Comparison of ENCODE assay signal across 24 cellular contexts in the genomic region with DNA sequence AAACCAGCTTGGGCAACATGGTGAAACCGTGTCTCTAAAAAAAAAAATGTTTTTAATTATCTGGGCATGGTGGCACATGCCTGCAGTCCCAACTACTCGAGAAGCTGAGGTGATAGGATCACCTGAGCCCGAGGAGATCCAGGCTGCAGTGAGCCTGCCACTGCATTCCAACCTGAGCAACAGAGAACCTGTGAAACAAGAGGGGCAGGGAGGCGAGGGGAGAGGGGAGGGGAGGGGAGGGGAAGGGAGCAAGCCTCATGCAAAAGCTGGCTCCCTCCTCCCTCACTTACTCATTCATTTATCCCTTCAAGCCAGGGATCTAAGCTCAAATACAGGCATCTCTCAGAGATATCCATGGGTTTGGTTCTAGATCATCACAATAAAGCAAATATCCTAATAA.
"Had no signal": no experiment of that assay in that cellular context is flagged by ENCODE, and none has a peak within 500 bp of the region (broad histone marks: within the 10 kb centered on the region; RNA-seq: fewer than 3 reads in every experiment).

No MANE protein-coding gene starts in this region.

- H2AFZ ChIP-seq: neural progenitor cell, parathyroid adenoma had no signal

- H3K9ac ChIP-seq: neural progenitor cell, parathyroid adenoma had no signal

- H3K4me3 ChIP-seq: coronary artery, left lung, neural progenitor cell, smooth muscle cell, suprapubic skin, transverse colon, upper lobe of right lung, vagina had no signal

- FAIRE-seq: endometrium, frontal cortex, islet of Langerhans had no signal

- H3K79me2 ChIP-seq: parathyroid adenoma had no signal

- H3K27me3 ChIP-seq: left lung, neural progenitor cell, suprapubic skin, transverse colon, upper lobe of right lung, vagina had no signal

- H3K36me3 ChIP-seq: left lung, neural progenitor cell, suprapubic skin, transverse colon, upper lobe of right lung, vagina had no signal

- H3K4me1 ChIP-seq: left lung, upper lobe of right lung, vagina had no signal

- DNase-seq: dermis blood vessel endothelial cell; effector memory CD4-positive, alpha-beta T cell; left cardiac atrium; left lung; mesenchymal stem cell; midbrain; naive thymus-derived CD4-positive, alpha-beta T cell; stimulated activated CD4-positive, alpha-beta T cell treated with anti-CD3 and anti-CD28 coated beads, Interleukin-12 subunit alpha, Interleukin-12 subunit beta, amount 100 ng/mL, for 4 hours; stimulated activated CD4-positive, alpha-beta T cell treated with anti-CD3 and anti-CD28 coated beads, Interleukin-1b, Interleukin-23, amount 100 ng/mL, for 48 hours; stimulated activated CD4-positive, alpha-beta T cell treated with anti-CD3 and anti-CD28 coated beads, Interleukin-4, amount 100 ng/mL, for 1 hour; stimulated activated CD8-positive, alpha-beta memory T cell treated with anti-CD3 and anti-CD28 coated beads, Interleukin-4, amount 100 ng/mL, for 48 hours; stimulated activated naive CD4-positive, alpha-beta T cell; stimulated activated naive CD8-positive, alpha-beta T cell treated with anti-CD3 and anti-CD28 coated beads, Interleukin-15, amount 100 ng/mL, for 72 hours; transverse colon; upper lobe of right lung had no signal

- H3K27ac ChIP-seq: coronary artery, left lung, neural progenitor cell, parathyroid adenoma, suprapubic skin, transverse colon, upper lobe of right lung, vagina had no signal

- H3K9me3 ChIP-seq: left lung, suprapubic skin, transverse colon, upper lobe of right lung, vagina had no signal

- H3K4me2 ChIP-seq: neural progenitor cell, smooth muscle cell had no signal
